ENCODE assay signal across 26 cellular contexts in the genomic region with DNA sequence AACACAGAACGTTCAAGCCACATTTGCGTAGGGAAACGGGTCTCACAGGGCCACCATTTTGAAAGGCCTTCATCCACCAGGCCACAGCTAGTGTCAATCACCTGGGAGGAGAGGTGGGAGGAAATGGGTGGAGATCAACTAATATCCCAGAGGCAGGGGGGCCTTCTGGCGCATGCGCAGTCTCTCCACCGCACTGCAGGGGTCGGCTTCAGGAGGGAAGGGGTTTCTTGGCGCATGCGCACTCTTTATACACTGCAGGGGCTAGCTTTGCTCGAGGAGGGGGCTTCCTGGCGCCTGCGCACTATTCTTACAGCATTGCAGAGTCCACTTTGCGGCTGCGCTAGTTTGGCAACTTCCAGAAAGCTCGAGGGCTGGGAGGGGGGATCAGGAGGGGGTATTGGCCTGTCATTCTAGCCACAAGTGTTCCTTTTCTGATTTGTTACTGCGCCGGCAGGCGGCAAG.
DNase-seq lines count a peak whose midpoint lies in the region; ATAC-seq, FAIRE-seq and TF ChIP-seq lines count a peak whose summit lies in the region.
"Had no signal": no experiment of that assay in that cellular context is flagged by ENCODE, and none has a peak within 500 bp of the region (broad histone marks: within the 10 kb centered on the region; RNA-seq: fewer than 3 reads in every experiment).

No MANE protein-coding gene starts in this region.

- peak in 1 of 2 donors; percentile 44 for DNase-seq in cardiac muscle cell (ENCODE audit: low read depth in 1 of 2, low spot score in 1 of 2)
- no peak for DNase-seq in left ventricle myocardium inferior
- DNase-seq in esophagus muscularis mucosa (ENCODE audit: extremely low spot score) = peak; percentile 90
- DNase-seq in mesendoderm = peak; percentile 79
- peak; percentile 82 for DNase-seq in testis
- DNase-seq in C1 segment of cervical spinal cord (lab: John Stamatoyannopoulos, UW) = no peak
- no peak for DNase-seq in small intestine
- DNase-seq: 8988T; activated CD4-positive, alpha-beta T cell treated with anti-CD3 and anti-CD28 coated beads for 36 hours; activated CD8-positive, alpha-beta memory T cell treated with anti-CD3 and anti-CD28 coated beads for 24 hours; COR-L47; Kasumi-1; NCI-H2029 treated with DMSO at 0.1 percent for 48 hours; NCI-H748 treated with DMSO at 0.1 percent for 48 hours; pancreas; Peyer's patch; SHP77 treated with DMSO at 0.1 percent for 48 hours; stimulated activated CD4-positive, alpha-beta T cell treated with anti-CD3 and anti-CD28 coated beads, Interleukin-1b, Interleukin-23, amount 100 ng/mL, for 48 hours; stimulated activated naive CD8-positive, alpha-beta T cell treated with anti-CD3 and anti-CD28 coated beads, Interleukin-15, Interleukin-2, amounts not matched to agents 100 U/mL and 50 U/mL, for 24 hours; SW 1271; uterus had no signal

- H3K56ac ChIP-seq in mesendoderm (ENCODE audit: low read length) = no peak overlapping the region

- H3K36me3 ChIP-seq in cardiac muscle cell (no peaks in the 10 kb centered on the region), left ventricle myocardium inferior (no peaks in the 10 kb centered on the region), esophagus muscularis mucosa (no peaks in the 10 kb centered on the region), mesendoderm (ENCODE audit: control insufficient read depth, insufficient read depth, low read length) (no peaks in the 10 kb centered on the region), testis (ENCODE audit: low read depth, missing control alignments) (no peaks in the 10 kb centered on the region), small intestine (ENCODE audit: control insufficient read depth in 2 of 2, insufficient read depth in 2 of 2, low read length in 2 of 2) (no peaks in the 10 kb centered on the region)
- H3K36me3 ChIP-seq: pancreas, Peyer's patch, thoracic aorta, uterus had no signal

- H4K5ac ChIP-seq in mesendoderm (ENCODE audit: low read length) = no peak overlapping the region

- H3K4me3 ChIP-seq in cardiac muscle cell (no peak overlapping the region), left ventricle myocardium inferior (no peak overlapping the region), esophagus muscularis mucosa (no peak overlapping the region), mesendoderm (ENCODE audit: low read length) (no peak overlapping the region), testis (peak overlapping the region; percentile 4 to 41), small intestine (ENCODE audit: low read depth in 1 of 2, low read length in 2 of 2) (no peak overlapping the region)
- H3K4me3 ChIP-seq: pancreas, Peyer's patch, thoracic aorta, uterus had no signal

- no peaks in the 10 kb centered on the region for H3K79me1 ChIP-seq in mesendoderm (ENCODE audit: low read length)

- FAIRE-seq in small intestine (lab: Jason Lieb, UNC) = no peak
- FAIRE-seq: bronchial epithelial cell, pancreas had no signal

- TF ChIP-seq CTCF in cardiac muscle cell (IDR thresholded peaks at IDR 0.05; ENCODE audit: low read depth, low read length) (no peak), left ventricle myocardium inferior (IDR thresholded peaks at IDR 0.05; ENCODE audit: borderline replicate concordance) (no peak), esophagus muscularis mucosa (IDR thresholded peaks at IDR 0.05) (no peak), testis (IDR thresholded peaks at IDR 0.05) (no peak)

- no peak overlapping the region for H2BK120ac ChIP-seq in mesendoderm (ENCODE audit: low read depth, low read length)

- no peak overlapping the region for H3K18ac ChIP-seq in mesendoderm (ENCODE audit: low read length)

- no peak for TF ChIP-seq EP300 in esophagus muscularis mucosa (IDR thresholded peaks at IDR 0.05)

- peak overlapping the region; percentile 15 for H3K27ac ChIP-seq in cardiac muscle cell
- H3K27ac ChIP-seq in left ventricle myocardium inferior (replicated peaks) = no peak overlapping the region
- H3K27ac ChIP-seq in esophagus muscularis mucosa (replicated peaks in 1 of 4) = no peak overlapping the region
- no peak overlapping the region for H3K27ac ChIP-seq in mesendoderm (ENCODE audit: low read depth, low read length)
- H3K27ac ChIP-seq in testis = no peak overlapping the region
- H3K27ac ChIP-seq in small intestine (ENCODE audit: low read depth in 1 of 2, low read length in 1 of 2) = no peak overlapping the region
- H3K27ac ChIP-seq: C4-2B, pancreas, Peyer's patch, thoracic aorta, uterus had no signal

- H4K8ac ChIP-seq in mesendoderm (ENCODE audit: low read depth, low read length) = no peak overlapping the region

- no peaks in the 10 kb centered on the region for H3K79me2 ChIP-seq in mesendoderm (ENCODE audit: control insufficient read depth, insufficient read depth, low read length)

- H2BK5ac ChIP-seq in mesendoderm (ENCODE audit: low read length) = no peak overlapping the region

- no peak overlapping the region for H3K4me2 ChIP-seq in mesendoderm (ENCODE audit: low read length)

- TF ChIP-seq POLR2A in esophagus muscularis mucosa (IDR thresholded peaks at IDR 0.05; ENCODE audit: low read depth) (no peak), testis (IDR thresholded peaks at IDR 0.05) (no peak)

- H3K9ac ChIP-seq in mesendoderm (ENCODE audit: low read length) = no peak overlapping the region

- H3K9me3 ChIP-seq in cardiac muscle cell (ENCODE audit: low read depth) (no peaks in the 10 kb centered on the region), left ventricle myocardium inferior (replicated peaks) (no peaks in the 10 kb centered on the region), esophagus muscularis mucosa (no peaks in the 10 kb centered on the region), testis (no peaks in the 10 kb centered on the region), small intestine (ENCODE audit: control insufficient read depth, low read depth) (no peaks in the 10 kb centered on the region)
- H3K9me3 ChIP-seq: pancreas, Peyer's patch, thoracic aorta, uterus had no signal

- ATAC-seq in HG03280 (IDR thresholded peaks at IDR 0.05; ENCODE audit: unreplicated experiment) = no peak
- ATAC-seq: activated CD4-positive, alpha-beta T cell treated with anti-CD3 and anti-CD28 coated beads for 36 hours; natural killer cell treated with Interleukin-12 subunit alpha and Interleukin-12 subunit beta and Interleukin-15 and Interleukin-18, amount 100 ng/mL, for 72 hours; pancreas; stimulated activated naive CD8-positive, alpha-beta T cell treated with anti-CD3 and anti-CD28 coated beads, Interleukin-15, Interleukin-2, amounts not matched to agents 100 U/mL and 50 U/mL, for 24 hours had no signal

- H3K23ac ChIP-seq in mesendoderm (ENCODE audit: low read length) = no peak overlapping the region

- no peak overlapping the region for H2AK5ac ChIP-seq in mesendoderm (ENCODE audit: low read length)

- H3K4ac ChIP-seq in mesendoderm (ENCODE audit: low read depth, low read length) = no peak overlapping the region

- H3K4me1 ChIP-seq in cardiac muscle cell (ENCODE audit: low read depth) = peaks cover 9% of the 10 kb centered on the region
- no peaks in the 10 kb centered on the region for H3K4me1 ChIP-seq in left ventricle myocardium inferior
- no peaks in the 10 kb centered on the region for H3K4me1 ChIP-seq in esophagus muscularis mucosa
- no peaks in the 10 kb centered on the region for H3K4me1 ChIP-seq in mesendoderm (ENCODE audit: control insufficient read depth, low read depth, low read length)
- H3K4me1 ChIP-seq in testis = peaks cover 8% of the 10 kb centered on the region
- no peaks in the 10 kb centered on the region for H3K4me1 ChIP-seq in small intestine (ENCODE audit: control insufficient read depth in 2 of 2, insufficient read depth in 1 of 2, low read depth in 1 of 2, low read length in 1 of 2)
- H3K4me1 ChIP-seq: pancreas, Peyer's patch, uterus had no signal

- H3K27me3 ChIP-seq in cardiac muscle cell (no peaks in the 10 kb centered on the region), left ventricle myocardium inferior (ENCODE audit: low read depth) (peaks cover 21% of the 10 kb centered on the region), esophagus muscularis mucosa (peaks cover 0 to 28% (median 0%) of the 10 kb centered on the region in 4 donors), mesendoderm (ENCODE audit: insufficient read depth, low read length, poor library complexity) (no peaks in the 10 kb centered on the region), testis (no peaks in the 10 kb centered on the region), small intestine (ENCODE audit: control insufficient read depth in 2 of 2, insufficient read depth in 2 of 2, low read length in 2 of 2) (no peaks in the 10 kb centered on the region)
- H3K27me3 ChIP-seq: pancreas, Peyer's patch, uterus had no signal

- WGBS in esophagus muscularis mucosa = 55% methylated on average over 14 of the region's 18 CpGs
- no CpG with 5 or more reads among the region's 18 CpGs for WGBS in mesendoderm (ENCODE audit: extremely low coverage, insufficient coverage, low lambda C conversion rate)
- 60 to 69% methylated on average over 16 to 18 of the region's 18 CpGs for WGBS in testis, 2 donors
- WGBS in small intestine, 3 donors = 58 to 67% (median 61%) methylated on average over 18 of the region's 18 CpGs

- intact Hi-C loops in left ventricle myocardium inferior (cut with micrococcal nuclease) = no loop called here
- intact Hi-C loops in esophagus muscularis mucosa (cut with DNase I) = loop anchor here (5.0 kb wide), 1 partner anchor 218 kb away; no protein-coding TSS in a partner anchor
- intact Hi-C loops in testis (cut with DNase I; ENCODE audit: low total_unique reads) = loop anchor here (10.0 kb wide), 1 partner anchor 216 kb away; the partner anchor contains the start of gene MAGEL2

- no peak overlapping the region for H2BK15ac ChIP-seq in mesendoderm (replicated peaks; ENCODE audit: low read depth)

Comparison
In these comparisons a context has a peak if more than half of its experiments do, and no peak if none do; other contexts are left out.
1. DNase-seq: peak in esophagus muscularis mucosa (single experiment), mesendoderm (single experiment) and testis (single experiment); none in left ventricle myocardium inferior (single experiment), C1 segment of cervical spinal cord (0 of 14) and small intestine (single experiment).
2. H3K4me3 ChIP-seq: peak in testis (2 of 2); none in cardiac muscle cell (single experiment), left ventricle myocardium inferior (single experiment), esophagus muscularis mucosa (0 of 4), mesendoderm (single experiment) and small intestine (0 of 2).